ENCODE assay signal across 10 cellular contexts in genomic region chr22:46788426-46789168, GRCh38. TPM values are rescaled to one million over a fixed set of nuclear protein-coding genes. Genes with fewer than 3 reads are reported as not detected.
DNase-seq lines count a peak whose midpoint lies in the region; ATAC-seq and TF ChIP-seq lines count a peak whose summit lies in the region.
"Had no signal": no experiment of that assay in that cellular context is flagged by ENCODE, and none has a peak within 500 bp of the region (broad histone marks: within the 10 kb centered on the region; RNA-seq: fewer than 3 reads in every experiment).

No MANE protein-coding gene starts in this region.

- peak overlapping the region; percentile 33 for H3K4me3 Mint-ChIP-seq in effector memory CD8-positive, alpha-beta T cell

- ATAC-seq in effector memory CD8-positive, alpha-beta T cell (replicated peaks) = no peak
- ATAC-seq in HG03045 (IDR thresholded peaks at IDR 0.05; ENCODE audit: unreplicated experiment) (no peak), HG03097 (IDR thresholded peaks at IDR 0.05; ENCODE audit: low FRiP score, unreplicated experiment) (no peak), gastroesophageal sphincter (no peak)

- no peak for TF ChIP-seq POLR2A in gastroesophageal sphincter (IDR thresholded peaks at IDR 0.05)

- no peaks in the 10 kb centered on the region for H3K27me3 Mint-ChIP-seq in effector memory CD8-positive, alpha-beta T cell

- H3K27ac Mint-ChIP-seq in effector memory CD8-positive, alpha-beta T cell = peak overlapping the region; percentile 100

- H3K4me2 ChIP-seq in OCI-LY3 (ENCODE audit: low read length) = peak overlapping the region; percentile 23

- H3K79me2 ChIP-seq in OCI-LY3 (ENCODE audit: low read length) = peaks cover 99% of the 10 kb centered on the region

- TF ChIP-seq CTCF in OCI-LY3 (IDR thresholded peaks at IDR 0.05; ENCODE audit: low read depth, low read length) = no peak
- no peak for TF ChIP-seq CTCF in gastroesophageal sphincter (IDR thresholded peaks at IDR 0.05)

- peak overlapping the region; percentile 2; the same call in 1 of the 2 replicates for H3K27ac ChIP-seq in OCI-LY3 (ENCODE audit: low read length)
- H3K27ac ChIP-seq in gastroesophageal sphincter = no peak overlapping the region
- H3K27ac ChIP-seq: esophagus muscularis mucosa had no signal

- TF ChIP-seq EP300 in gastroesophageal sphincter (IDR thresholded peaks at IDR 0.05) = no peak

- H3K27me3 ChIP-seq in OCI-LY3 (ENCODE audit: low read depth, low read length) (no peaks in the 10 kb centered on the region), gastroesophageal sphincter (no peaks in the 10 kb centered on the region)
- H3K27me3 ChIP-seq: esophagus muscularis mucosa had no signal

- H2AFZ ChIP-seq in OCI-LY3 (ENCODE audit: low read depth, low read length) = no peak overlapping the region

- H3K4me1 Mint-ChIP-seq in effector memory CD8-positive, alpha-beta T cell (ENCODE audit: low read depth in 2 of 2) = peaks cover 37 to 52% of the 10 kb centered on the region in 2 donors

- H3K4me1 ChIP-seq in OCI-LY3 (ENCODE audit: low read length) = peaks cover 19% of the 10 kb centered on the region
- peaks cover 0 to 24% (median 7%) of the 10 kb centered on the region in 3 donors for H3K4me1 ChIP-seq in gastroesophageal sphincter

- H3K4me3 ChIP-seq in OCI-LY3 (ENCODE audit: low read length) = no peak overlapping the region
- H3K4me3 ChIP-seq in gastroesophageal sphincter = no peak overlapping the region
- H3K4me3 ChIP-seq: esophagus muscularis mucosa had no signal

- no peaks in the 10 kb centered on the region for H3K9me3 ChIP-seq in OCI-LY3 (ENCODE audit: insufficient read depth, low read length)
- H3K9me3 ChIP-seq in gastroesophageal sphincter = peaks cover 0 to 10% (median 0%) of the 10 kb centered on the region in 3 donors
- H3K9me3 ChIP-seq: esophagus muscularis mucosa had no signal

- peaks cover 13% of the 10 kb centered on the region for H3K36me3 Mint-ChIP-seq in effector memory CD8-positive, alpha-beta T cell (ENCODE audit: insufficient read depth)

- H3K36me3 ChIP-seq in OCI-LY3 (replicated peaks; ENCODE audit: low read depth, low read length) (peaks cover 68% of the 10 kb centered on the region), gastroesophageal sphincter (peaks cover 0 to 11% of the 10 kb centered on the region in 2 donors)

- no peak overlapping the region for H3K9ac ChIP-seq in OCI-LY3 (ENCODE audit: low read length)

- H3K9me3 Mint-ChIP-seq in effector memory CD8-positive, alpha-beta T cell = no peaks in the 10 kb centered on the region

- peaks cover 98% of the 10 kb centered on the region for H4K20me1 ChIP-seq in OCI-LY3 (ENCODE audit: insufficient read depth, low read length)

- peak; percentile 13 for DNase-seq in stimulated activated naive CD4-positive, alpha-beta T cell treated with Interleukin-2 at 50 U/mL for 16 hours (lab: John Stamatoyannopoulos, UW)
- DNase-seq in stimulated activated naive CD4-positive, alpha-beta T cell (lab: John Stamatoyannopoulos, UW) = no peak
- no peak for DNase-seq in effector memory CD8-positive, alpha-beta T cell
- no peak for DNase-seq in stimulated activated CD4-positive, alpha-beta T cell treated with anti-CD3 and anti-CD28 coated beads, Interleukin-4, amount 100 ng/mL, for 4 hours
- DNase-seq: NCI-H1092 had no signal

- WGBS in gastroesophageal sphincter (ENCODE audit: low coverage in 1 of 2), 2 donors = 77 to 85% methylated on average over 8 of the region's 10 CpGs

RNA-seq across cellular contexts. Expression of gene TBC1D22A, which starts 26.1 kb away (rescaled TPM):
- 10 to 100 TPM; 16.2 to 22.2 (median 17.8) TPM for total RNA-seq in gastroesophageal sphincter

RNA-seq across cellular contexts. Expression of gene CERK, which starts 50.5 kb away (rescaled TPM):
- total RNA-seq in gastroesophageal sphincter = 10 to 100 TPM; 44.6 to 55.9 (median 45.6) TPM
